ENCODE assay signal across 26 cellular contexts in genomic region chr18:47696870-47697269, GRCh38.
"Had no signal": no experiment of that assay in that cellular context is flagged by ENCODE, and none has a peak within 500 bp of the region (broad histone marks: within the 10 kb centered on the region; RNA-seq: fewer than 3 reads in every experiment).

No MANE protein-coding gene starts in this region.

- H3K4me3 ChIP-seq: ovary, psoas muscle, right lobe of liver, sigmoid colon, suprapubic skin, testis, tibial artery, transverse colon, vagina had no signal

- H3K27ac ChIP-seq: ovary, parathyroid adenoma, psoas muscle, right lobe of liver, sigmoid colon, suprapubic skin, testis, tibial artery, transverse colon, vagina had no signal

- H3K4me3 Mint-ChIP-seq: naive B cell; naive thymus-derived CD8-positive, alpha-beta T cell; nephron progenitor cell; neural crest cell; stimulated activated naive CD8-positive, alpha-beta T cell treated with anti-CD3 and anti-CD28 coated beads, Interleukin-15, Interleukin-2, amounts not matched to agents 100 ng/mL and 50 ng/mL, for 24 hours had no signal

- H3K9ac ChIP-seq: parathyroid adenoma had no signal

- H3K79me2 ChIP-seq: parathyroid adenoma had no signal

- H3K27ac Mint-ChIP-seq: naive thymus-derived CD8-positive, alpha-beta T cell; nephron progenitor cell; progenitor cell of endocrine pancreas; stimulated activated naive CD8-positive, alpha-beta T cell treated with anti-CD3 and anti-CD28 coated beads, Interleukin-15, Interleukin-2, amounts not matched to agents 100 ng/mL and 50 ng/mL, for 24 hours had no signal

- H3K27me3 ChIP-seq: ovary, right lobe of liver, sigmoid colon, testis, transverse colon, vagina had no signal

- H3K9me3 ChIP-seq: ovary, psoas muscle, right lobe of liver, sigmoid colon, suprapubic skin, testis, tibial artery, transverse colon, vagina had no signal

- ATAC-seq: naive thymus-derived CD8-positive, alpha-beta T cell; psoas muscle had no signal

- H3K36me3 Mint-ChIP-seq: naive thymus-derived CD8-positive, alpha-beta T cell had no signal

- DNase-seq: naive B cell; naive thymus-derived CD8-positive, alpha-beta T cell; nephron progenitor cell; occipital lobe; ovary; posterior cingulate gyrus; psoas muscle; right cardiac atrium; right lobe of liver; sigmoid colon; small intestine; stimulated activated CD4-positive, alpha-beta T cell treated with anti-CD3 and anti-CD28 coated beads, Interleukin-12 subunit alpha, Interleukin-12 subunit beta, amount 100 ng/mL, for 4 hours; stimulated activated CD4-positive, alpha-beta T cell treated with anti-CD3 and anti-CD28 coated beads, Interleukin-1b, Interleukin-23, amount 100 ng/mL, for 48 hours; stimulated activated CD4-positive, alpha-beta T cell treated with anti-CD3 and anti-CD28 coated beads, Interleukin-4, amount 100 ng/mL, for 1 hour; stimulated activated CD4-positive, alpha-beta T cell treated with anti-CD3 and anti-CD28 coated beads, Interleukin-4, amount 100 ng/mL, for 4 hours; stimulated activated CD8-positive, alpha-beta memory T cell treated with anti-CD3 and anti-CD28 coated beads, Interleukin-4, amount 100 ng/mL, for 48 hours; stimulated activated naive CD4-positive, alpha-beta T cell; testis; tibial artery; transverse colon had no signal

- H3K9me3 Mint-ChIP-seq: naive thymus-derived CD8-positive, alpha-beta T cell; nephron progenitor cell; neural crest cell; stimulated activated naive CD8-positive, alpha-beta T cell treated with anti-CD3 and anti-CD28 coated beads, Interleukin-15, Interleukin-2, amounts not matched to agents 100 ng/mL and 50 ng/mL, for 24 hours had no signal

- H3K4me1 Mint-ChIP-seq: naive B cell, neural crest cell had no signal

- H2AFZ ChIP-seq: parathyroid adenoma had no signal

- H3K4me1 ChIP-seq: parathyroid adenoma, psoas muscle, right lobe of liver, sigmoid colon, suprapubic skin, testis, tibial artery, transverse colon, vagina had no signal

- H3K36me3 ChIP-seq: ovary, right lobe of liver, sigmoid colon, suprapubic skin, tibial artery, transverse colon, vagina had no signal
